9 cellular contexts compared by ENCODE assay signal in the genomic region with DNA sequence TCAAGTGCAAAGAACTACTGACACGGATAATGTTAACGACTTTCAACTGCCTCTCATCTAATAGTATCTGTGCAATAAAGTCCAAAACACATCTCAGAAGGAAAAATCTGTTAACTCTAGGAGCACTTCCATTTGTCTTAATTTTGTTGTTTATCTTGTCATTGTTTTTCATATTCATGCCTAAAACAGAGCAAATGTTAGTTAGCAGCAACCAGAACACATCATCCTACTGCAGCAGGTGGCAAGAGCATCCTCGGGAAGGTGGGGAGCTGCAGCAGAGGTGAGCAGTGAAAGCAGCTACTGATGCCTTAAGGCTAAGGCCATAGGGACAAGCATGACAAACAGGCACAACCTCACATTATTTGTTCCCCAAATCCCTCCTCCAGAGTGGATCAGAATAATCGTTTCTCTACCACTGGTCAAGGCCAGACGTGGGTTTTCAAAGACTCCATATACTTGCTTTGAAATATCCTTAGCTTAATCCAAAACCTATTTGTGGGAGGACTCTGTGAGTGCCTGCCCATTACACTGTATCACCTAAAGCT. TPM values are rescaled to one million over a fixed set of nuclear protein-coding genes. Genes with fewer than 3 reads are reported as not detected.
DNase-seq lines count a peak whose midpoint lies in the region; ATAC-seq, FAIRE-seq and TF ChIP-seq lines count a peak whose summit lies in the region.
"Had no signal": no experiment of that assay in that cellular context is flagged by ENCODE, and none has a peak within 500 bp of the region (broad histone marks: within the 10 kb centered on the region; RNA-seq: fewer than 3 reads in every experiment).

No MANE protein-coding gene starts in this region.

- peaks cover 15% of the 10 kb centered on the region for H3K9me3 Mint-ChIP-seq in activated CD4-positive, alpha-beta T cell treated with anti-CD3 and anti-CD28 coated beads, Interleukin-2, amount 10 ng/mL, durations not matched to agents 7 days and 5 days
- H3K9me3 Mint-ChIP-seq in activated T-helper 1 cell treated with anti-CD3 and anti-CD28 coated beads, Interleukin-12 subunit alpha, Interleukin-12 subunit beta, Interleukin-2, Interleukin-4 antibody, amounts not matched to agents 30 ng/mL and 10 ng/mL and 1 ng/mL, durations not matched to agents 14 hours and 24 hours and 36 hours = peaks cover 10% of the 10 kb centered on the region

- dilution Hi-C loops in keratinocyte (cut with MboI; ENCODE audit: extremely low pct_ligation_motif_present, low sequenced_read_pairs) = no loop called here

- CTCF ChIA-PET in activated CD4-positive, alpha-beta T cell treated with anti-CD3 and anti-CD28 coated beads, Interleukin-2, amount 10 ng/mL, durations not matched to agents 7 days and 5 days (lab: Charles Lee) = interaction anchor here (0.9 to 2.2 kb wide), 5 partner anchors 9 to 293 kb away, joined by 3 to 9 read pairs (median 5); a partner anchor contains a TSS

- TF ChIP-seq CTCF in keratinocyte (optimal IDR thresholded peaks at IDR 0.05 in 1 of 3, IDR thresholded peaks at IDR 0.05 in 1 of 3, conservative IDR thresholded peaks at IDR 0.05 in 1 of 3; ENCODE audit: extremely low read depth in 1 of 3, insufficient read depth in 2 of 3, low read length in 3 of 3) (no peak), thyroid gland (IDR thresholded peaks at IDR 0.05) (no peak)

- H3K27me3 ChIP-seq in keratinocyte (ENCODE audit: control insufficient read depth, extremely low read depth, insufficient read depth, low read length) = no peaks in the 10 kb centered on the region
- no peaks in the 10 kb centered on the region for H3K27me3 ChIP-seq in thyroid gland

- peaks cover 29% of the 10 kb centered on the region for H4K20me1 ChIP-seq in keratinocyte (ENCODE audit: control insufficient read depth, extremely low read depth, insufficient read depth, low read length)

- FAIRE-seq in keratinocyte (lab: Jason Lieb, UNC) = no peak
- FAIRE-seq: G401.6 had no signal

- peak overlapping the region; percentile 89 for H3K9ac ChIP-seq in keratinocyte (ENCODE audit: control insufficient read depth, extremely low read depth, insufficient read depth, low read length)

- POLR2A ChIA-PET in activated CD4-positive, alpha-beta T cell treated with anti-CD3 and anti-CD28 coated beads, Interleukin-2, amount 10 ng/mL, durations not matched to agents 7 days and 5 days (lab: Charles Lee) = interaction anchor here (0.6 to 1.7 kb wide), 5 partner anchors 76 to 343 kb away, joined by 3 to 7 read pairs (median 3); a partner anchor contains a TSS

- H3K4me3 ChIP-seq in keratinocyte (ENCODE audit: control insufficient read depth in 2 of 3, extremely low read depth in 1 of 3, insufficient read depth in 2 of 3, low read depth in 1 of 3, low read length in 3 of 3) (peak overlapping the region; percentile 94 to 98 (median 97)), thyroid gland (replicated peaks in 1 of 3) (peak overlapping the region in 2 of 3 donors; percentile 72 to 79)

- H3K4me1 Mint-ChIP-seq in activated CD4-positive, alpha-beta T cell treated with anti-CD3 and anti-CD28 coated beads, Interleukin-2, amount 10 ng/mL, durations not matched to agents 7 days and 5 days = peaks cover 72% of the 10 kb centered on the region
- peaks cover 82% of the 10 kb centered on the region for H3K4me1 Mint-ChIP-seq in activated T-helper 1 cell treated with anti-CD3 and anti-CD28 coated beads, Interleukin-12 subunit alpha, Interleukin-12 subunit beta, Interleukin-2, Interleukin-4 antibody, amounts not matched to agents 30 ng/mL and 10 ng/mL and 1 ng/mL, durations not matched to agents 14 hours and 24 hours and 36 hours (ENCODE audit: low read depth)

- H3K9me3 ChIP-seq in keratinocyte (ENCODE audit: control insufficient read depth, low read depth, low read length) = no peaks in the 10 kb centered on the region
- no peaks in the 10 kb centered on the region for H3K9me3 ChIP-seq in thyroid gland

- H3K4me3 Mint-ChIP-seq in activated CD4-positive, alpha-beta T cell treated with anti-CD3 and anti-CD28 coated beads, Interleukin-2, amount 10 ng/mL, durations not matched to agents 7 days and 5 days = peak overlapping the region; percentile 99
- H3K4me3 Mint-ChIP-seq in activated T-helper 1 cell treated with anti-CD3 and anti-CD28 coated beads, Interleukin-12 subunit alpha, Interleukin-12 subunit beta, Interleukin-2, Interleukin-4 antibody, amounts not matched to agents 30 ng/mL and 10 ng/mL and 1 ng/mL, durations not matched to agents 14 hours and 24 hours and 36 hours = peak overlapping the region; percentile 93

- peaks cover 54% of the 10 kb centered on the region for H3K4me1 ChIP-seq in keratinocyte (ENCODE audit: control insufficient read depth, extremely low read depth, insufficient read depth, low read length)
- peaks cover 13 to 23% of the 10 kb centered on the region in 2 donors for H3K4me1 ChIP-seq in thyroid gland

- intact Hi-C loops in activated T-helper 1 cell treated with anti-CD3 and anti-CD28 coated beads, Interleukin-12 subunit alpha, Interleukin-12 subunit beta, Interleukin-2, Interleukin-4 antibody, amounts not matched to agents 30 ng/mL and 10 ng/mL and 1 ng/mL, durations not matched to agents 14 hours and 24 hours and 36 hours (cut with micrococcal nuclease) = loop anchor here (2.0 to 10.0 kb wide), 4 partner anchors 319 to 1437 kb away; a partner anchor contains a TSS
- intact Hi-C loops in thyroid gland (cut with DNase I) = no loop called here

- H3K27ac Mint-ChIP-seq in activated CD4-positive, alpha-beta T cell treated with anti-CD3 and anti-CD28 coated beads, Interleukin-2, amount 10 ng/mL, durations not matched to agents 7 days and 5 days = peak overlapping the region; percentile 91
- H3K27ac Mint-ChIP-seq in activated T-helper 1 cell treated with anti-CD3 and anti-CD28 coated beads, Interleukin-12 subunit alpha, Interleukin-12 subunit beta, Interleukin-2, Interleukin-4 antibody, amounts not matched to agents 30 ng/mL and 10 ng/mL and 1 ng/mL, durations not matched to agents 14 hours and 24 hours and 36 hours = peak overlapping the region; percentile 98

- no peak overlapping the region for H2AFZ ChIP-seq in keratinocyte (ENCODE audit: control insufficient read depth, low read length)

- 22 to 28% methylated on average over 5 of the region's 5 CpGs for WGBS in thyroid gland, 2 donors

- H3K79me2 ChIP-seq in keratinocyte (ENCODE audit: control insufficient read depth, insufficient read depth, low read length) = peaks cover 61% of the 10 kb centered on the region

- H3K36me3 Mint-ChIP-seq in activated CD4-positive, alpha-beta T cell treated with anti-CD3 and anti-CD28 coated beads, Interleukin-2, amount 10 ng/mL, durations not matched to agents 7 days and 5 days (ENCODE audit: low read depth) = peaks cover 15% of the 10 kb centered on the region
- H3K36me3 Mint-ChIP-seq in activated T-helper 1 cell treated with anti-CD3 and anti-CD28 coated beads, Interleukin-12 subunit alpha, Interleukin-12 subunit beta, Interleukin-2, Interleukin-4 antibody, amounts not matched to agents 30 ng/mL and 10 ng/mL and 1 ng/mL, durations not matched to agents 14 hours and 24 hours and 36 hours (ENCODE audit: low read depth) = peaks cover 37% of the 10 kb centered on the region

- TF ChIP-seq POLR2A in thyroid gland (IDR thresholded peaks at IDR 0.05) = no peak

- H3K9me1 ChIP-seq in keratinocyte (ENCODE audit: control insufficient read depth, extremely low read depth, insufficient read depth, low read length) = no peaks in the 10 kb centered on the region

- H3K36me3 ChIP-seq in keratinocyte (ENCODE audit: control insufficient read depth in 2 of 2, extremely low read depth in 1 of 2, insufficient read depth in 2 of 2, low read length in 2 of 2) = peaks cover 3 to 16% of the 10 kb centered on the region in 2 experiments
- H3K36me3 ChIP-seq in thyroid gland = no peaks in the 10 kb centered on the region

- H3K27ac ChIP-seq in keratinocyte (ENCODE audit: control insufficient read depth, insufficient read depth, low read length) = peak overlapping the region; percentile 94
- peak overlapping the region in 1 of 3 donors; percentile 89 for H3K27ac ChIP-seq in thyroid gland

- peak overlapping the region; percentile 98 for H3K4me2 ChIP-seq in keratinocyte (ENCODE audit: control insufficient read depth, extremely low read depth, insufficient read depth, low read depth, low read length)

- no peaks in the 10 kb centered on the region for H3K27me3 Mint-ChIP-seq in activated CD4-positive, alpha-beta T cell treated with anti-CD3 and anti-CD28 coated beads, Interleukin-2, amount 10 ng/mL, durations not matched to agents 7 days and 5 days
- H3K27me3 Mint-ChIP-seq in activated T-helper 1 cell treated with anti-CD3 and anti-CD28 coated beads, Interleukin-12 subunit alpha, Interleukin-12 subunit beta, Interleukin-2, Interleukin-4 antibody, amounts not matched to agents 30 ng/mL and 10 ng/mL and 1 ng/mL, durations not matched to agents 14 hours and 24 hours and 36 hours (ENCODE audit: insufficient read depth) = no peaks in the 10 kb centered on the region

- no peak for ATAC-seq in HG03565 (IDR thresholded peaks at IDR 0.05; ENCODE audit: unreplicated experiment)

- DNase-seq in activated CD4-positive, alpha-beta T cell treated with anti-CD3 and anti-CD28 coated beads, Interleukin-2, amount 10 ng/mL, durations not matched to agents 7 days and 5 days = no peak
- no peak for DNase-seq in activated CD4-positive, alpha-beta T cell treated with anti-CD3 and anti-CD28 coated beads for 4 hours
- no peak for DNase-seq in activated T-helper 1 cell treated with anti-CD3 and anti-CD28 coated beads, Interleukin-12 subunit alpha, Interleukin-12 subunit beta, Interleukin-2, Interleukin-4 antibody, amounts not matched to agents 30 ng/mL and 10 ng/mL and 1 ng/mL, durations not matched to agents 14 hours and 24 hours and 36 hours (ENCODE audit: low spot score)
- DNase-seq in keratinocyte (ENCODE audit: low read depth, low spot score) (no peak), thyroid gland (no peak), SK-N-DZ (ENCODE audit: low spot score) (no peak)
- no peak for DNase-seq in stimulated activated CD4-positive, alpha-beta T cell treated with anti-CD3 and anti-CD28 coated beads, Interleukin-12 subunit alpha, Interleukin-12 subunit beta, amount 100 ng/mL, for 4 hours

RNA-seq across cellular contexts. Expression of a gene that starts 1.1 kb away (rescaled TPM):
- total RNA-seq in activated CD4-positive, alpha-beta T cell treated with anti-CD3 and anti-CD28 coated beads, Interleukin-2, amount 10 ng/mL, durations not matched to agents 7 days and 5 days = 10 to 100 TPM; 54.3 to 57.5 TPM
- total RNA-seq in activated T-helper 1 cell treated with anti-CD3 and anti-CD28 coated beads, Interleukin-12 subunit alpha, Interleukin-12 subunit beta, Interleukin-2, Interleukin-4 antibody, amounts not matched to agents 30 ng/mL and 10 ng/mL and 1 ng/mL, durations not matched to agents 14 hours and 24 hours and 36 hours = 216 and 218 TPM in 2 replicates
- 201 to 512 TPM (median 381 TPM) in 3 replicates for polyA plus RNA-seq in keratinocyte
- 170 TPM for polyA plus RNA-seq in keratinocyte (2011; ENCODE audit: low read depth)
- 110 and 222 TPM in 2 replicates for polyA plus RNA-seq in keratinocyte (2011; cell fraction: cytosol; rRNA removed)
- polyA plus RNA-seq in keratinocyte (2011; cell fraction: nucleus; rRNA removed) = 312 and 435 TPM in 2 replicates
- polyA plus RNA-seq in keratinocyte (2012; ENCODE audit: low replicate concordance) = 83.4 and 351 TPM in 2 replicates
- 101 to 485 TPM (median 163 TPM) in 3 replicates for polyA minus RNA-seq in keratinocyte
- 148 TPM for polyA minus RNA-seq in keratinocyte (2011; cell fraction: cytosol; rRNA and poly(A)+ RNA removed)
- polyA minus RNA-seq in keratinocyte (2011; cell fraction: nucleus; rRNA and poly(A)+ RNA removed) = 272 and 495 TPM in 2 replicates
- total RNA-seq in thyroid gland = 10 to 100 TPM; 33.5 to 58.7 (median 44.1) TPM
- polyA plus RNA-seq in SK-N-DZ (2014; cell fraction: cytosol; rRNA removed) = 142 and 159 TPM in 2 replicates
- 106 and 131 TPM in 2 replicates for polyA plus RNA-seq in SK-N-DZ (2014; cell fraction: nucleus; rRNA removed)
